25 cellular contexts compared by ENCODE assay signal in genomic region chr1:209443361-209443931, GRCh38.
DNase-seq lines count a peak whose midpoint lies in the region; ATAC-seq, FAIRE-seq and TF ChIP-seq lines count a peak whose summit lies in the region.
"Had no signal": no experiment of that assay in that cellular context is flagged by ENCODE, and none has a peak within 500 bp of the region (broad histone marks: within the 10 kb centered on the region; RNA-seq: fewer than 3 reads in every experiment).

No MANE protein-coding gene starts in this region.

- H4K12ac ChIP-seq in trophoblast cell (ENCODE audit: low read depth, low read length), result no peak overlapping the region

- no peak overlapping the region for H3K23ac ChIP-seq in trophoblast cell (ENCODE audit: low read length)

- H3K18ac ChIP-seq in trophoblast cell (ENCODE audit: low read length), result no peak overlapping the region

- WGBS in esophagus, 2 donors, result 61 to 66% methylated on average over 5 of the region's 5 CpGs
- WGBS in trophoblast cell (ENCODE audit: extremely low coverage, insufficient coverage, insufficient read length), result no CpG with 5 or more reads among the region's 5 CpGs
- WGBS in psoas muscle, 3 donors, result 76 to 80% (median 78%) methylated on average over 5 of the region's 5 CpGs

- H3K27ac ChIP-seq in esophagus (ENCODE audit: low read depth in 2 of 2, low read length in 1 of 2), result peak overlapping the region; percentile 46 to 56
- H3K27ac ChIP-seq in trophoblast cell (ENCODE audit: low read depth, low read length), result peak overlapping the region; percentile 59
- H3K27ac ChIP-seq in psoas muscle, result no peak overlapping the region
- H3K27ac ChIP-seq: BLaER1 treated with 17β-estradiol and CSF1 and Interleukin-3, amounts not matched to agents 10 nM and 100 nM; SJSA1 had no signal

- H3K79me2 ChIP-seq in trophoblast cell (ENCODE audit: control insufficient read depth, insufficient read depth, low read length, poor library complexity), result no peaks in the 10 kb centered on the region

- H3K27me3 Mint-ChIP-seq in HFFc6 (ENCODE audit: insufficient read depth), result peaks cover 5% of the 10 kb centered on the region

- H3K36me3 ChIP-seq in esophagus (ENCODE audit: control insufficient read depth in 2 of 2, insufficient read depth in 2 of 2, low read length in 1 of 2), result no peaks in the 10 kb centered on the region
- H3K36me3 ChIP-seq in trophoblast cell (ENCODE audit: control insufficient read depth in 1 of 2, insufficient read depth in 2 of 2, low read length in 2 of 2), result no peaks in the 10 kb centered on the region
- H3K36me3 ChIP-seq in psoas muscle (ENCODE audit: insufficient read depth in 1 of 2, low read depth in 1 of 2), result no peaks in the 10 kb centered on the region
- H3K36me3 ChIP-seq: BLaER1 treated with 17β-estradiol and CSF1 and Interleukin-3, amounts not matched to agents 10 nM and 100 nM; MG63; SJSA1 had no signal

- 0 out of 2 replicates have a peak overlapping the region, but pooled peaks have one; percentile 6 for H3K27ac Mint-ChIP-seq in HFFc6
- H3K27ac Mint-ChIP-seq: CD4-positive, alpha-beta memory T cell had no signal

- FAIRE-seq in GM12891 (lab: Jason Lieb, UNC), result no peak
- FAIRE-seq: GM12878, RCC 7860 had no signal

- no peaks in the 10 kb centered on the region for H3K9me3 Mint-ChIP-seq in HFFc6

- peaks cover 4% of the 10 kb centered on the region for H3K79me1 ChIP-seq in trophoblast cell (ENCODE audit: low read length)

- peak overlapping the region; percentile 48 for H4K8ac ChIP-seq in trophoblast cell (ENCODE audit: low read depth, low read length)

- no peak overlapping the region for H3K14ac ChIP-seq in trophoblast cell (ENCODE audit: low read length)

- peak overlapping the region; percentile 83 for H4K91ac ChIP-seq in trophoblast cell (ENCODE audit: low read depth, low read length)

- no peak overlapping the region for H3K4me3 Mint-ChIP-seq in HFFc6
- H3K4me3 Mint-ChIP-seq: CD4-positive, alpha-beta memory T cell had no signal

- H3K27me3 ChIP-seq in esophagus (ENCODE audit: control insufficient read depth in 1 of 2, insufficient read depth in 2 of 2, low read length in 2 of 2) (no peaks in the 10 kb centered on the region), trophoblast cell (ENCODE audit: insufficient read depth, low read length) (no peaks in the 10 kb centered on the region), psoas muscle (ENCODE audit: insufficient read depth in 3 of 3, low read length in 2 of 3) (peaks cover 0 to 3% (median 0%) of the 10 kb centered on the region in 3 donors)
- H3K27me3 ChIP-seq: BLaER1 treated with 17β-estradiol and CSF1 and Interleukin-3, amounts not matched to agents 10 nM and 100 nM; MG63; SJSA1 had no signal

- H2BK12ac ChIP-seq in trophoblast cell (ENCODE audit: low read length), result peak overlapping the region; percentile 37

- TF ChIP-seq CTCF in HFFc6 (IDR thresholded peaks at IDR 0.05), result no peak
- no peak for TF ChIP-seq CTCF in psoas muscle (IDR thresholded peaks at IDR 0.05)

- TF ChIP-seq POLR2A in GM12891 (IDR thresholded peaks at IDR 0.05; ENCODE audit: low read depth, low read length), result no peak

- no peak overlapping the region for H2AK5ac ChIP-seq in trophoblast cell (ENCODE audit: low read length)

- intact Hi-C loops in psoas muscle (cut with DNase I), result no loop called here

- H2BK120ac ChIP-seq in trophoblast cell (ENCODE audit: insufficient read depth, low read length, poor library complexity), result peak overlapping the region; percentile 20

- no peak overlapping the region for H3K9ac ChIP-seq in trophoblast cell (ENCODE audit: low read length)
- H3K9ac ChIP-seq: BLaER1 treated with 17β-estradiol and CSF1 and Interleukin-3, amounts not matched to agents 10 nM and 100 nM had no signal

- no peak for ATAC-seq in psoas muscle
- ATAC-seq: GM12878, HCT116 had no signal

- H3K4me1 ChIP-seq in esophagus (ENCODE audit: control insufficient read depth in 2 of 2, insufficient read depth in 2 of 2, low read length in 1 of 2) (no peaks in the 10 kb centered on the region), trophoblast cell (ENCODE audit: control insufficient read depth in 1 of 2, insufficient read depth in 2 of 2, low read length in 2 of 2) (peaks cover 5 to 11% of the 10 kb centered on the region in 2 experiments), psoas muscle (no peaks in the 10 kb centered on the region)
- H3K4me1 ChIP-seq: BLaER1 treated with 17β-estradiol and CSF1 and Interleukin-3, amounts not matched to agents 10 nM and 100 nM; Caco-2; SJSA1 had no signal

- H2BK5ac ChIP-seq in trophoblast cell (ENCODE audit: low read depth, low read length, poor library complexity), result peak overlapping the region; percentile 26

- H2AFZ ChIP-seq in trophoblast cell (ENCODE audit: insufficient read depth, low read length, poor library complexity), result no peak overlapping the region

- H3K4ac ChIP-seq in trophoblast cell (ENCODE audit: low read depth, low read length), result no peak overlapping the region

- H3K4me2 ChIP-seq in trophoblast cell (ENCODE audit: low read length), result no peak overlapping the region
- H3K4me2 ChIP-seq: BLaER1 treated with 17β-estradiol and CSF1 and Interleukin-3, amounts not matched to agents 10 nM and 100 nM had no signal

- H3K36me3 Mint-ChIP-seq in HFFc6 (ENCODE audit: low read depth), result peaks cover 4% of the 10 kb centered on the region; the same call in 1 of the 2 replicates
- H3K36me3 Mint-ChIP-seq: CD4-positive, alpha-beta memory T cell had no signal

- peaks cover 14% of the 10 kb centered on the region for H3K4me1 Mint-ChIP-seq in HFFc6 (ENCODE audit: low read depth)
- H3K4me1 Mint-ChIP-seq: CD4-positive, alpha-beta memory T cell had no signal

- H3K9me3 ChIP-seq in esophagus (ENCODE audit: control insufficient read depth in 2 of 2, insufficient read depth in 1 of 2, low read depth in 1 of 2, low read length in 1 of 2), result no peaks in the 10 kb centered on the region
- no peaks in the 10 kb centered on the region for H3K9me3 ChIP-seq in trophoblast cell (ENCODE audit: insufficient read depth, low read depth, low read length)
- H3K9me3 ChIP-seq in psoas muscle, result no peaks in the 10 kb centered on the region
- H3K9me3 ChIP-seq: Caco-2, MG63, SJSA1 had no signal

- no peak overlapping the region for H3K4me3 ChIP-seq in esophagus (ENCODE audit: low read depth in 1 of 2, low read length in 2 of 2)
- no peak overlapping the region for H3K4me3 ChIP-seq in trophoblast cell (ENCODE audit: low read depth, low read length)
- H3K4me3 ChIP-seq in psoas muscle, result no peak overlapping the region
- H3K4me3 ChIP-seq: BLaER1 treated with 17β-estradiol and CSF1 and Interleukin-3, amounts not matched to agents 10 nM and 100 nM; GM12878; MG63; SJSA1 had no signal

- DNase-seq in HFFc6 (no peak), SW480 (ENCODE audit: low spot score) (peak; percentile 13), trophoblast cell (no peak), AG20443 (ENCODE audit: low spot score) (no peak), GM12891 (ENCODE audit: insufficient read length, low spot score) (no peak), psoas muscle (no peak), NCI-H1417 treated with DMSO at 0.1 percent for 48 hours (lab: John Stamatoyannopoulos, UW) (no peak)
- DNase-seq: Caco-2; CD4-positive, alpha-beta memory T cell; DMS 273 treated with DMSO at 0.1 percent for 48 hours; DMS79 treated with DMSO at 0.1 percent for 48 hours; GOT3; Kasumi-1; MG63; NCI-H1048; NCI-H1436; NCI-H2029; NCI-H2171; NCI-H524 treated with DMSO at 0.1 percent for 48 hours had no signal

TF ChIP-seq in GM12891, 5 proteins besides CTCF, POLR2A, EP300 and RAD21:
- TF ChIP-seq SPI1 (IDR thresholded peaks at IDR 0.05; ENCODE audit: low read depth, low read length), result no peak
- TF ChIP-seq POU2F2 (IDR thresholded peaks at IDR 0.05; ENCODE audit: low read depth, low read length), result no peak
- TF ChIP-seq PAX5 (IDR thresholded peaks at IDR 0.05; ENCODE audit: insufficient read depth, low read length, severe bottlenecking), result no peak
- no peak for TF ChIP-seq TAF1 (IDR thresholded peaks at IDR 0.05; ENCODE audit: low read depth, low read length)
- no peak for TF ChIP-seq POLR2AphosphoS5 (IDR thresholded peaks at IDR 0.05; ENCODE audit: low read depth, low read length)
